8 cellular contexts compared by ENCODE assay signal in genomic region chr12:104456950-104457745, GRCh38. TPM values are rescaled to one million over a fixed set of nuclear protein-coding genes. Genes with fewer than 3 reads are reported as not detected.
DNase-seq lines count a peak whose midpoint lies in the region; ATAC-seq and TF ChIP-seq lines count a peak whose summit lies in the region.

No MANE protein-coding gene starts in this region.

- no peak overlapping the region for H4K91ac ChIP-seq in neuronal stem cell (ENCODE audit: low read depth, low read length, poor library complexity)

- H3K36me3 ChIP-seq in gastroesophageal sphincter (no peaks in the 10 kb centered on the region), neuronal stem cell (replicated peaks in 1 of 2; ENCODE audit: control insufficient read depth in 2 of 2, insufficient read depth in 2 of 2, low read length in 2 of 2) (no peaks in the 10 kb centered on the region), urinary bladder (ENCODE audit: insufficient read depth) (no peaks in the 10 kb centered on the region)

- H2BK120ac ChIP-seq in neuronal stem cell (ENCODE audit: low read depth, low read length): no peak overlapping the region

- CTCF ChIA-PET in activated naive CD4-positive, alpha-beta T cell treated with anti-CD3 and anti-CD28 coated beads, Interleukin-2, amount 10 ng/mL, durations not matched to agents 7 days and 5 days (lab: Charles Lee): interaction anchor here (0.9 to 3.5 kb wide), 11 partner anchors 9 to 204 kb away, joined by 3 to 15 read pairs (median 4); no protein-coding TSS in a partner anchor

- H2BK12ac ChIP-seq in neuronal stem cell (ENCODE audit: low read length): no peak overlapping the region

- peak overlapping the region; percentile 99 for H3K4me3 Mint-ChIP-seq in activated naive CD4-positive, alpha-beta T cell treated with anti-CD3 and anti-CD28 coated beads, Interleukin-2, amount 10 ng/mL, durations not matched to agents 7 days and 5 days

- TF ChIP-seq CTCF in gastroesophageal sphincter (IDR thresholded peaks at IDR 0.05): peak in 3 of 4 experiments; percentile 29 to 48 (median 32)

- peaks cover 37% of the 10 kb centered on the region for H3K27me3 Mint-ChIP-seq in activated naive CD4-positive, alpha-beta T cell treated with anti-CD3 and anti-CD28 coated beads, Interleukin-2, amount 10 ng/mL, durations not matched to agents 7 days and 5 days

- peak overlapping the region; percentile 97 for H3K18ac ChIP-seq in neuronal stem cell (ENCODE audit: low read length)

- no peaks in the 10 kb centered on the region for H3K9me3 Mint-ChIP-seq in activated naive CD4-positive, alpha-beta T cell treated with anti-CD3 and anti-CD28 coated beads, Interleukin-2, amount 10 ng/mL, durations not matched to agents 7 days and 5 days

- H3K36me3 Mint-ChIP-seq in activated naive CD4-positive, alpha-beta T cell treated with anti-CD3 and anti-CD28 coated beads, Interleukin-2, amount 10 ng/mL, durations not matched to agents 7 days and 5 days: peaks cover 20% of the 10 kb centered on the region

- 0% methylated on average over 4 to 9 of the region's 71 CpGs for WGBS in gastroesophageal sphincter (ENCODE audit: low coverage in 1 of 2), 2 donors
- no CpG with 5 or more reads among the region's 71 CpGs for WGBS in neuronal stem cell (ENCODE audit: extremely low coverage in 2 of 2, insufficient read length in 2 of 2, insufficient replicate concordance in 1 of 2), 2 donors
- WGBS in urinary bladder: under 1% methylated on average over 71 of the region's 71 CpGs

- H3K27ac ChIP-seq in gastroesophageal sphincter (peak overlapping the region in 3 of 4 donors; percentile 72 to 87 (median 77)), neuronal stem cell (replicated peaks; ENCODE audit: low read length) (peak overlapping the region; percentile 90), urinary bladder (ENCODE audit: low read depth) (peak overlapping the region; percentile 63)

- TF ChIP-seq EP300 in gastroesophageal sphincter (IDR thresholded peaks at IDR 0.05): no peak

- H3K27ac Mint-ChIP-seq in activated naive CD4-positive, alpha-beta T cell treated with anti-CD3 and anti-CD28 coated beads, Interleukin-2, amount 10 ng/mL, durations not matched to agents 7 days and 5 days: peak overlapping the region; percentile 96

- no peak overlapping the region for H2AK5ac ChIP-seq in neuronal stem cell (ENCODE audit: low read depth, low read length)

- no peak overlapping the region for H4K8ac ChIP-seq in neuronal stem cell (ENCODE audit: low read depth, low read length)

- peaks cover 41% of the 10 kb centered on the region for H3K4me1 Mint-ChIP-seq in activated naive CD4-positive, alpha-beta T cell treated with anti-CD3 and anti-CD28 coated beads, Interleukin-2, amount 10 ng/mL, durations not matched to agents 7 days and 5 days

- H2BK15ac ChIP-seq in neuronal stem cell (ENCODE audit: low read length): peak overlapping the region; percentile 77

- ATAC-seq in GM21529 (IDR thresholded peaks at IDR 0.05; ENCODE audit: unreplicated experiment) (peak; percentile 29), gastroesophageal sphincter (peak; percentile 45)

- H3K79me1 ChIP-seq in neuronal stem cell (ENCODE audit: low read depth, low read length): peaks cover 3% of the 10 kb centered on the region

- H3K23ac ChIP-seq in neuronal stem cell (ENCODE audit: low read depth, low read length, poor library complexity): peak overlapping the region; percentile 95

- H3K4me3 ChIP-seq in gastroesophageal sphincter: peak overlapping the region; percentile 62 to 75
- peak overlapping the region; percentile 81 to 96 for H3K4me3 ChIP-seq in neuronal stem cell (ENCODE audit: low read length in 2 of 2)
- H3K4me3 ChIP-seq in urinary bladder (ENCODE audit: low read depth, low read length): peak overlapping the region; percentile 87

- H3K9me3 ChIP-seq in gastroesophageal sphincter (no peaks in the 10 kb centered on the region), neuronal stem cell (replicated peaks in 1 of 2; ENCODE audit: control insufficient read depth in 2 of 2, insufficient read depth in 1 of 2, low read depth in 1 of 2, low read length in 2 of 2) (no peaks in the 10 kb centered on the region)

- H2AFZ ChIP-seq in neuronal stem cell (ENCODE audit: low read length): peak overlapping the region; percentile 98

- no peak overlapping the region for H3K14ac ChIP-seq in neuronal stem cell (ENCODE audit: low read length)

- DNase-seq in EH (ENCODE audit: low read depth): peak; percentile 56
- DNase-seq in HuH-7.5 (ENCODE audit: low spot score): peak; percentile 85
- DNase-seq in RPMI8226: peak; percentile 72
- DNase-seq in activated naive CD4-positive, alpha-beta T cell treated with anti-CD3 and anti-CD28 coated beads, Interleukin-2, amount 10 ng/mL, durations not matched to agents 7 days and 5 days: peak; percentile 72
- DNase-seq in neuronal stem cell (ENCODE audit: low spot score): peak; percentile 67

- H3K9ac ChIP-seq in neuronal stem cell (ENCODE audit: low read depth, low read length, poor library complexity): peak overlapping the region; percentile 98

- peak overlapping the region; percentile 94 for H3K4me2 ChIP-seq in neuronal stem cell (ENCODE audit: insufficient read depth, low read length, poor library complexity, severe bottlenecking)

- peak; percentile 43 to 53 for TF ChIP-seq POLR2A in gastroesophageal sphincter (IDR thresholded peaks at IDR 0.05)

- H3K4me1 ChIP-seq in gastroesophageal sphincter (peaks cover 0 to 50% (median 9%) of the 10 kb centered on the region in 3 donors), neuronal stem cell (ENCODE audit: control insufficient read depth in 2 of 2, insufficient read depth in 1 of 2, low read depth in 1 of 2, low read length in 2 of 2) (peaks cover 9 to 14% of the 10 kb centered on the region in 2 donors), urinary bladder (ENCODE audit: insufficient read depth) (peaks cover 1% of the 10 kb centered on the region)

- no peak overlapping the region for H3K4ac ChIP-seq in neuronal stem cell (ENCODE audit: low read length)

- H3K27me3 ChIP-seq in gastroesophageal sphincter (no peaks in the 10 kb centered on the region), neuronal stem cell (ENCODE audit: control insufficient read depth in 3 of 3, insufficient read depth in 3 of 3, low read depth in 1 of 3, low read length in 3 of 3) (peaks cover 0 to 18% (median 5%) of the 10 kb centered on the region in 3 experiments)

- peak overlapping the region; percentile 67 for H2BK5ac ChIP-seq in neuronal stem cell (ENCODE audit: low read length)

RNA-seq across cellular contexts. Expression of gene CHST11, which starts 0.4 kb away (rescaled TPM):
- total RNA-seq in gastroesophageal sphincter (10 to 100 TPM in 2 of 4 donors, 1 to 10 TPM in 2; 4.3 to 15.6 (median 11.0) TPM), urinary bladder (4.7 TPM)
- 7.7 TPM for polyA plus RNA-seq in neuronal stem cell (2013, experiment 1 of 2)
- 7.7 TPM for polyA plus RNA-seq in neuronal stem cell (2013, experiment 2 of 2)
- polyA plus RNA-seq in urinary bladder: 10.0 TPM

Comparison
In these comparisons a context has a peak if more than half of its experiments do, and no peak if none do; other contexts are left out.
1. Peak in every context shown above with its lines: DNase-seq, ATAC-seq, H3K4me3 ChIP-seq and H3K27ac ChIP-seq.